9 cellular contexts compared by ENCODE assay signal in genomic region chr6:119148102-119148824, GRCh38.
A peak's percentile ranks its signal among the peaks of the same experiment; 100 is the strongest.
DNase-seq lines count a peak whose midpoint lies in the region; ATAC-seq, FAIRE-seq and TF ChIP-seq lines count a peak whose summit lies in the region.
"Had no signal": no experiment of that assay in that cellular context is flagged by ENCODE, and none has a peak within 500 bp of the region (broad histone marks: within the 10 kb centered on the region; RNA-seq: fewer than 3 reads in every experiment).

No MANE protein-coding gene starts in this region.

- H3K27ac ChIP-seq in RWPE1: peak overlapping the region; percentile 72
- no peak overlapping the region for H3K27ac ChIP-seq in endodermal cell (ENCODE audit: low read depth, low read length)

- no peaks in the 10 kb centered on the region for H3K36me3 ChIP-seq in endodermal cell (ENCODE audit: control insufficient read depth, insufficient read depth, low read length)

- no peak for FAIRE-seq in HTR-8/SVneo (lab: Jason Lieb, UNC)

- H3K9me3 Mint-ChIP-seq in endodermal cell: peaks cover 7% of the 10 kb centered on the region
- no peaks in the 10 kb centered on the region for H3K9me3 Mint-ChIP-seq in mesothelial cell of epicardium
- H3K9me3 Mint-ChIP-seq: central memory CD8-positive, alpha-beta T cell had no signal

- POLR2A ChIA-PET in RWPE1 (lab: Yijun Ruan, JAX; ENCODE audit: low non-redundant PET): no interaction called here

- H3K4me1 Mint-ChIP-seq in endodermal cell (peaks cover 14% of the 10 kb centered on the region), mesothelial cell of epicardium (peaks cover 20% of the 10 kb centered on the region)

- TF ChIP-seq CTCF in RWPE1 (conservative IDR thresholded peaks at IDR 0.05; ENCODE audit: low read depth): peak; percentile 55
- peak; percentile 80 for TF ChIP-seq CTCF in endodermal cell (conservative IDR thresholded peaks at IDR 0.05)
- TF ChIP-seq CTCF in mesothelial cell of epicardium (IDR thresholded peaks at IDR 0.05; ENCODE audit: unreplicated experiment): peak; percentile 46

- no peaks in the 10 kb centered on the region for H3K36me3 Mint-ChIP-seq in endodermal cell (ENCODE audit: low read depth)
- no peaks in the 10 kb centered on the region for H3K36me3 Mint-ChIP-seq in mesothelial cell of epicardium

- no peaks in the 10 kb centered on the region for H3K27me3 ChIP-seq in endodermal cell (ENCODE audit: control insufficient read depth, insufficient read depth, low read length, poor library complexity, severe bottlenecking)

- H3K4me1 ChIP-seq in endodermal cell (ENCODE audit: control insufficient read depth, insufficient read depth, low read length): peaks cover 3% of the 10 kb centered on the region

- no peaks in the 10 kb centered on the region for H3K9me3 ChIP-seq in endodermal cell (ENCODE audit: control insufficient read depth, low read length)

- ATAC-seq in GM21515 (IDR thresholded peaks at IDR 0.05; ENCODE audit: unreplicated experiment): no peak

- H3K27ac Mint-ChIP-seq in endodermal cell (no peak overlapping the region), mesothelial cell of epicardium (no peak overlapping the region)

- H3K4me3 Mint-ChIP-seq in endodermal cell (no peak overlapping the region), mesothelial cell of epicardium (no peak overlapping the region)
- H3K4me3 Mint-ChIP-seq: central memory CD8-positive, alpha-beta T cell had no signal

- DNase-seq in NCI-H2081 (lab: John Stamatoyannopoulos, UW) (peak; percentile 23 to 56), NCI-H2081 treated with DMSO at 0.1 percent for 48 hours (lab: John Stamatoyannopoulos, UW) (no peak), HTR-8/SVneo (ENCODE audit: insufficient read length, low spot score) (peak; percentile 58), RWPE1 (ENCODE audit: low spot score) (peak; percentile 68), endodermal cell (peak; percentile 68), mesothelial cell of epicardium (ENCODE audit: low spot score in 2 of 2, unreplicated experiment in 2 of 2) (no peak), GDM1 (lab: John Stamatoyannopoulos, UW) (no peak)

- H3K4me3 ChIP-seq in endodermal cell (ENCODE audit: low read length): no peak overlapping the region

- WGBS in endodermal cell (ENCODE audit: insufficient coverage in 1 of 2, insufficient read length in 1 of 2), 2 experiments: 68 to 71% methylated on average over 3 to 5 of the region's 5 CpGs

- CTCF ChIA-PET in RWPE1 (lab: Yijun Ruan, JAX): interaction anchor here (0.5 to 1.6 kb wide), 17 partner anchors 10 to 1430 kb away, joined by 3 to 10 read pairs (median 3); no protein-coding TSS in a partner anchor

- no peak overlapping the region for H3K9ac ChIP-seq in endodermal cell (ENCODE audit: extremely low read depth, low read length, poor library complexity, severe bottlenecking)

- H3K27me3 Mint-ChIP-seq in endodermal cell (ENCODE audit: insufficient read depth): no peaks in the 10 kb centered on the region
- H3K27me3 Mint-ChIP-seq in mesothelial cell of epicardium (ENCODE audit: low read depth): no peaks in the 10 kb centered on the region

Comparison
In these comparisons a context has a peak if more than half of its experiments do, and no peak if none do; other contexts are left out.
1. DNase-seq: peak in NCI-H2081 (2 of 2), HTR-8/SVneo (single experiment), RWPE1 (single experiment) and endodermal cell (single experiment); none in NCI-H2081 treated with DMSO at 0.1 percent for 48 hours (single experiment), mesothelial cell of epicardium (0 of 2) and GDM1 (single experiment).
2. Peak in every context shown above with its lines, with median percentiles within 50 percentile points of each other: CTCF ChIP-seq.